ENCODE assay signal across 8 cellular contexts in genomic region chr2:46315103-46315890, GRCh38. TPM values are rescaled to one million over a fixed set of nuclear protein-coding genes. Genes with fewer than 3 reads are reported as not detected.
DNase-seq lines count a peak whose midpoint lies in the region; ATAC-seq and TF ChIP-seq lines count a peak whose summit lies in the region.

No MANE protein-coding gene starts in this region.

- in situ Hi-C loops in Panc1 (cut with HindIII; ENCODE audit: low pct_unique_long_range_greater_than_20kb, low sequenced_read_pairs), result no loop called here

- H3K4me1 ChIP-seq in Panc1 (ENCODE audit: control insufficient read depth, insufficient read depth, low read length), result peaks cover 81% of the 10 kb centered on the region

- no peaks in the 10 kb centered on the region for H3K9me3 ChIP-seq in Panc1 (ENCODE audit: control insufficient read depth, insufficient read depth, low read depth, low read length)

- H3K4me3 ChIP-seq in Panc1 (ENCODE audit: low read depth in 2 of 2, low read length in 2 of 2), result peak overlapping the region; percentile 0 to 26; a peak in 3 of 4 replicates

- CTCF ChIA-PET in Panc1 (lab: Charles Lee), result interaction anchor here (0.6 kb wide), 1 partner anchor 277 kb away, joined by 5 read pairs; no protein-coding TSS in a partner anchor

- intact Hi-C loops in Panc1 (cut with micrococcal nuclease; ENCODE audit: unreplicated experiment), result no loop called here

- H3K27me3 ChIP-seq in Panc1 (ENCODE audit: control insufficient read depth, insufficient read depth, low read length), result no peaks in the 10 kb centered on the region

- no peak for TF ChIP-seq CTCF in Panc1 (IDR thresholded peaks at IDR 0.05)

- TF ChIP-seq POLR2A in erythroblast (IDR thresholded peaks at IDR 0.05; ENCODE audit: low read length), result peak; percentile 45

- H3K36me3 ChIP-seq in Panc1 (ENCODE audit: control insufficient read depth, insufficient read depth, low read length), result no peaks in the 10 kb centered on the region; the same call in 1 of the 2 replicates

- ATAC-seq in Panc1, result peak; percentile 87
- ATAC-seq in GM21825 (IDR thresholded peaks at IDR 0.05; ENCODE audit: unreplicated experiment), result no peak
- no peak for ATAC-seq in HG02981 (IDR thresholded peaks at IDR 0.05; ENCODE audit: unreplicated experiment)
- ATAC-seq in GM19455 (IDR thresholded peaks at IDR 0.05; ENCODE audit: unreplicated experiment), result no peak
- ATAC-seq in GM18520 (IDR thresholded peaks at IDR 0.05; ENCODE audit: unreplicated experiment), result no peak

- BruUV-seq in Panc1 (replicated peaks; lab: Mats Ljungman, UMichigan), result no TSS peak

- POLR2A ChIA-PET in Panc1 (lab: Charles Lee), result no interaction called here

- DNase-seq in GM04504 (ENCODE audit: low read depth) (peak; percentile 96), Panc1 (ENCODE audit: low read depth, low spot score) (peak; percentile 96), erythroblast (lab: John Stamatoyannopoulos, UW) (peak; percentile 73 to 91), non-pigmented ciliary epithelial cell (ENCODE audit: low read depth) (peak; percentile 92)

- peak overlapping the region; percentile 84 for H3K27ac ChIP-seq in Panc1 (ENCODE audit: low read length)

RNA-seq across cellular contexts. Expression of gene EPAS1, which starts 18.1 kb away (rescaled TPM):
- total RNA-seq in Panc1 (2021; ENCODE audit: unreplicated experiment), result 106 TPM
- 65.8 TPM for polyA plus RNA-seq in Panc1 (2012; ENCODE audit: insufficient read length)
